ENCODE assay signal across 21 cellular contexts in genomic region chr11:33294797-33295196, GRCh38. TPM values are rescaled to one million over a fixed set of nuclear protein-coding genes. Genes with fewer than 3 reads are reported as not detected.
DNase-seq lines count a peak whose midpoint lies in the region; ATAC-seq, FAIRE-seq and TF ChIP-seq lines count a peak whose summit lies in the region.
"Had no signal": no experiment of that assay in that cellular context is flagged by ENCODE, and none has a peak within 500 bp of the region (broad histone marks: within the 10 kb centered on the region; RNA-seq: fewer than 3 reads in every experiment).

No MANE protein-coding gene starts in this region.

- H3K27ac ChIP-seq in cardiac muscle cell (peak overlapping the region; percentile 98), heart left ventricle (peak overlapping the region in 2 of 12 donors; percentile 18 to 36), HepG2 (ENCODE audit: extremely low read length, insufficient read depth, low read length) (no peak overlapping the region), right lobe of liver (no peak overlapping the region), psoas muscle (peak overlapping the region; percentile 17), GM23248 (no peak overlapping the region)
- H3K27ac ChIP-seq: 22Rv1; BLaER1 treated with 17β-estradiol and CSF1 and Interleukin-3, amounts not matched to agents 10 nM and 100 nM had no signal

- BruUV-seq in HepG2 (replicated peaks; lab: Mats Ljungman, UMichigan), result no TSS peak

- H3K27me3 ChIP-seq in cardiac muscle cell (no peaks in the 10 kb centered on the region), heart left ventricle (no peaks in the 10 kb centered on the region), HepG2 (ENCODE audit: control insufficient read depth in 1 of 2, insufficient read depth in 2 of 2, low read length in 2 of 2) (no peaks in the 10 kb centered on the region), right lobe of liver (no peaks in the 10 kb centered on the region), psoas muscle (ENCODE audit: insufficient read depth in 3 of 3, low read length in 2 of 3) (no peaks in the 10 kb centered on the region), GM23248 (replicated peaks; ENCODE audit: insufficient read depth) (no peaks in the 10 kb centered on the region)
- H3K27me3 ChIP-seq: BLaER1 treated with 17β-estradiol and CSF1 and Interleukin-3, amounts not matched to agents 10 nM and 100 nM had no signal

- DNase-seq in cardiac muscle cell (ENCODE audit: low read depth in 1 of 2, low spot score in 1 of 2) (no peak), heart left ventricle (no peak), HepG2 (ENCODE audit: low spot score) (no peak), right lobe of liver (no peak), psoas muscle (no peak), NCI-H2196 (lab: John Stamatoyannopoulos, UW; ENCODE audit: unreplicated experiment) (no peak), GM23248 (no peak)
- DNase-seq: CD8-positive, alpha-beta T cell; COR-L47; DMS 273 treated with DMSO at 0.1 percent for 48 hours; DMS53; DND-41; EL; GOT3; H7; KG1 had no signal

- H4K20me1 ChIP-seq in HepG2 (ENCODE audit: insufficient read depth, low read length) (no peaks in the 10 kb centered on the region), GM23248 (ENCODE audit: insufficient read depth) (peaks cover 28% of the 10 kb centered on the region)

- no peak for TF ChIP-seq CTCF in cardiac muscle cell (IDR thresholded peaks at IDR 0.05; ENCODE audit: low read depth, low read length)
- TF ChIP-seq CTCF in heart left ventricle (IDR thresholded peaks at IDR 0.05), result no peak
- TF ChIP-seq CTCF in HepG2 (CRISPR knock-in tag; IDR thresholded peaks at IDR 0.05), result no peak
- TF ChIP-seq CTCF in right lobe of liver (IDR thresholded peaks at IDR 0.05), result no peak
- TF ChIP-seq CTCF in psoas muscle (IDR thresholded peaks at IDR 0.05), result no peak

- POLR2A ChIA-PET in HepG2 (lab: Yijun Ruan, JAX), result no interaction called here

- no peaks in the 10 kb centered on the region for H3K9me2 ChIP-seq in GM23248 (ENCODE audit: insufficient read depth)

- H3K4me2 ChIP-seq in HepG2 (ENCODE audit: low read depth, low read length) (no peak overlapping the region), GM23248 (ENCODE audit: unreplicated experiment) (no peak overlapping the region)

- ATAC-seq in heart left ventricle (no peak), HepG2 (no peak), right lobe of liver (no peak), psoas muscle (no peak)
- ATAC-seq: CD8-positive, alpha-beta T cell; HCT116 had no signal

- TF ChIP-seq RAD21 in HepG2 (CRISPR knock-in tag; IDR thresholded peaks at IDR 0.05), result no peak

- CTCF ChIA-PET in HepG2 (lab: Yijun Ruan, JAX; ENCODE audit: low intra/inter-chr PET ratio, low total read pairs), result no interaction called here

- 77 to 86% (median 80%) methylated on average over 8 of the region's 8 CpGs for whole genome bisulfite sequencing in heart left ventricle, 4 donors
- 98% methylated on average over 7 of the region's 8 CpGs for WGBS in HepG2 (ENCODE audit: low lambda C conversion rate)
- WGBS in right lobe of liver (ENCODE audit: insufficient coverage, low coverage, low lambda C conversion rate, missing lambda C conversion rate), result 90% methylated on average over 6 of the region's 8 CpGs
- WGBS in psoas muscle, 3 donors, result 85 to 92% (median 87%) methylated on average over 8 of the region's 8 CpGs
- WGBS in GM23248 (ENCODE audit: low coverage in 1 of 2, low lambda C conversion rate in 2 of 2, missing lambda C conversion rate in 2 of 2), 2 experiments, result 81 to 82% methylated on average over 8 of the region's 8 CpGs

- H3F3A ChIP-seq in GM23248 (ENCODE audit: insufficient read depth), result peaks cover 23% of the 10 kb centered on the region

- intact Hi-C loops in heart left ventricle (cut with DNase I), result loop anchor here in 3 of 10 donors (5.0 kb wide), 1 partner anchor 37 kb away; the partner anchor contains the start of gene HIPK3 (in 3 of the 3)
- intact Hi-C loops in HepG2 (cut with micrococcal nuclease; ENCODE audit: unreplicated experiment), result no loop called here
- intact Hi-C loops in right lobe of liver (cut with DNase I), result no loop called here
- intact Hi-C loops in psoas muscle (cut with DNase I), result no loop called here

- H3K36me3 ChIP-seq in cardiac muscle cell, result peaks cover 15% of the 10 kb centered on the region
- H3K36me3 ChIP-seq in heart left ventricle, result peaks cover 0 to 20% (median under 1%) of the 10 kb centered on the region in 9 donors
- peaks cover 0 to 3% of the 10 kb centered on the region in 2 experiments; a peak in 2 of 5 replicates for H3K36me3 ChIP-seq in HepG2 (replicated peaks in 1 of 2; ENCODE audit: control insufficient read depth in 1 of 2, insufficient read depth in 2 of 2, low read length in 2 of 2)
- no peaks in the 10 kb centered on the region for H3K36me3 ChIP-seq in right lobe of liver
- no peaks in the 10 kb centered on the region for H3K36me3 ChIP-seq in psoas muscle (ENCODE audit: insufficient read depth in 1 of 2, low read depth in 1 of 2)
- peaks cover 4% of the 10 kb centered on the region; the same call in 1 of the 2 replicates for H3K36me3 ChIP-seq in GM23248 (ENCODE audit: low read depth)

- no peaks in the 10 kb centered on the region for H3K9me3 ChIP-seq in cardiac muscle cell (ENCODE audit: low read depth)
- peaks cover 0 to 9% (median 0%) of the 10 kb centered on the region in 12 donors for H3K9me3 ChIP-seq in heart left ventricle
- H3K9me3 ChIP-seq in HepG2 (ENCODE audit: low read length), result no peaks in the 10 kb centered on the region
- H3K9me3 ChIP-seq in right lobe of liver, result no peaks in the 10 kb centered on the region
- H3K9me3 ChIP-seq in psoas muscle, result no peaks in the 10 kb centered on the region
- H3K9me3 ChIP-seq in GM23248 (ENCODE audit: low read depth), result no peaks in the 10 kb centered on the region

- H2AFZ ChIP-seq in HepG2 (ENCODE audit: low read length), result no peak overlapping the region
- no peak overlapping the region for H2AFZ ChIP-seq in GM23248

- H3K79me2 ChIP-seq in HepG2 (ENCODE audit: insufficient read depth, low read length), result peaks cover 30% of the 10 kb centered on the region
- peaks cover 100% of the 10 kb centered on the region for H3K79me2 ChIP-seq in GM23248 (ENCODE audit: insufficient read depth)

- TF ChIP-seq EP300 in HepG2 (IDR thresholded peaks at IDR 0.05; ENCODE audit: low read depth in 2 of 2, low read length in 2 of 2) (no peak), HepG2 (CRISPR knock-in tag; IDR thresholded peaks at IDR 0.05; ENCODE audit: borderline replicate concordance) (no peak)

- H3K9ac ChIP-seq in HepG2 (ENCODE audit: insufficient read depth, low read depth, low read length) (no peak overlapping the region), GM23248 (no peak overlapping the region)
- H3K9ac ChIP-seq: BLaER1 treated with 17β-estradiol and CSF1 and Interleukin-3, amounts not matched to agents 10 nM and 100 nM had no signal

- peaks cover 47% of the 10 kb centered on the region for H3K4me1 ChIP-seq in cardiac muscle cell (ENCODE audit: low read depth)
- peaks cover 10 to 66% (median 45%) of the 10 kb centered on the region in 12 donors for H3K4me1 ChIP-seq in heart left ventricle
- H3K4me1 ChIP-seq in HepG2 (ENCODE audit: insufficient read depth, low read length), result no peaks in the 10 kb centered on the region
- peaks cover 0 to 33% (median 11%) of the 10 kb centered on the region in 4 donors for H3K4me1 ChIP-seq in right lobe of liver
- peaks cover 47% of the 10 kb centered on the region for H3K4me1 ChIP-seq in psoas muscle
- peaks cover 20% of the 10 kb centered on the region; the same call in 1 of the 2 replicates for H3K4me1 ChIP-seq in GM23248 (ENCODE audit: insufficient read depth)

- in situ Hi-C loops in HepG2 (cut with HindIII; ENCODE audit: extremely low pct_ligation_motif_present, low pct_unique_long_range_greater_than_20kb), result no loop called here
- in situ Hi-C loops in GM23248 (cut with MboI), result no loop called here

- no peak for FAIRE-seq in HepG2 (lab: Jason Lieb, UNC)
- FAIRE-seq: GM12891, HTR-8/SVneo had no signal

- no peak for TF ChIP-seq POLR2A in heart left ventricle (IDR thresholded peaks at IDR 0.05)
- no peak for TF ChIP-seq POLR2A in HepG2 (IDR thresholded peaks at IDR 0.05; ENCODE audit: insufficient read depth in 1 of 2, low read depth in 2 of 2, low read length in 2 of 2)
- TF ChIP-seq POLR2A in right lobe of liver (IDR thresholded peaks at IDR 0.05), result no peak

- no peak overlapping the region for H3K4me3 ChIP-seq in cardiac muscle cell
- no peak overlapping the region for H3K4me3 ChIP-seq in heart left ventricle
- no peak overlapping the region for H3K4me3 ChIP-seq in HepG2 (replicated peaks in 1 of 3; ENCODE audit: insufficient read depth in 1 of 3, low read depth in 2 of 3, low read length in 3 of 3)
- H3K4me3 ChIP-seq in right lobe of liver, result no peak overlapping the region
- H3K4me3 ChIP-seq in psoas muscle, result no peak overlapping the region
- H3K4me3 ChIP-seq in GM23248, result no peak overlapping the region
- H3K4me3 ChIP-seq: BLaER1 treated with 17β-estradiol and CSF1 and Interleukin-3, amounts not matched to agents 10 nM and 100 nM had no signal

RNA-seq across cellular contexts. Expression of gene HIPK3, which starts 37.6 kb away (rescaled TPM):
- 134 and 179 TPM in 2 replicates for total RNA-seq in cardiac muscle cell
- 56.6 and 106 TPM in 2 replicates for polyA plus RNA-seq in cardiac muscle cell
- total RNA-seq in heart left ventricle, result 100 to 1,000 TPM; 207 to 298 (median 257) TPM
- 10 to 100 TPM; 26.3 to 36.4 TPM for polyA plus RNA-seq in heart left ventricle
- total RNA-seq in HepG2 (2016; rRNA removed; fragmentation: Illumina TruSeq; extraction: Trizol), result 39.8 and 44.3 TPM in 2 replicates
- 246 and 276 TPM in 2 replicates for total RNA-seq in HepG2 (2016; cell fraction: cytosol; rRNA removed; fragmentation: Illumina TruSeq; extraction: Trizol; ENCODE audit: low read depth)
- total RNA-seq in HepG2 (2016; cell fraction: insoluble cytoplasmic fraction; rRNA removed; fragmentation: Illumina TruSeq; extraction: Trizol), result 37.6 and 42.6 TPM in 2 replicates
- 125 and 146 TPM in 2 replicates for total RNA-seq in HepG2 (2016; cell fraction: membrane; rRNA removed; fragmentation: Illumina TruSeq; extraction: Trizol)
- total RNA-seq in HepG2 (2016; cell fraction: nucleus; rRNA removed; fragmentation: Illumina TruSeq; extraction: Trizol), result 22.4 and 25.3 TPM in 2 replicates
- polyA plus RNA-seq in HepG2 (2011; rRNA removed), result 18.2 and 20.5 TPM in 2 replicates
- 9.4 and 14.2 TPM in 2 replicates for polyA plus RNA-seq in HepG2 (2011; cell fraction: cytosol; rRNA removed)
- polyA plus RNA-seq in HepG2 (2011; cell fraction: nucleus; rRNA removed), result 12.6 TPM in 2 replicates
- 14.7 and 16.7 TPM in 2 replicates for polyA plus RNA-seq in HepG2 (2012)
- polyA plus RNA-seq in HepG2 (2016; cell fraction: cytosol; fragmentation: Illumina TruSeq; extraction: Trizol; ENCODE audit: low read depth), result 0.45 and 0.57 TPM in 2 replicates
- polyA plus RNA-seq in HepG2 (2016; cell fraction: insoluble cytoplasmic fraction; fragmentation: Illumina TruSeq; extraction: Trizol; ENCODE audit: low read depth), result 20.1 and 22.2 TPM in 2 replicates
- 3.7 and 4.1 TPM in 2 replicates for polyA plus RNA-seq in HepG2 (2016; cell fraction: membrane; fragmentation: Illumina TruSeq; extraction: Trizol; ENCODE audit: low read depth)
- 19.0 and 19.1 TPM in 2 replicates for polyA plus RNA-seq in HepG2 (2016; cell fraction: nucleus; fragmentation: Illumina TruSeq; extraction: Trizol; ENCODE audit: insufficient read depth, low read depth)
- 44.7 and 93.7 TPM in 2 replicates for polyA minus RNA-seq in HepG2 (2011; rRNA and poly(A)+ RNA removed; ENCODE audit: low replicate concordance)
- 51.6 and 72.1 TPM in 2 replicates for polyA minus RNA-seq in HepG2 (2011; cell fraction: cytosol; rRNA and poly(A)+ RNA removed)
- 40.9 and 51.1 TPM in 2 replicates for polyA minus RNA-seq in HepG2 (2011; cell fraction: nucleus; rRNA and poly(A)+ RNA removed)
- 10 to 100 TPM; 33.3 to 56.4 (median 38.1) TPM for total RNA-seq in right lobe of liver
- 100 to 1,000 TPM; 119 to 155 (median 134) TPM for total RNA-seq in psoas muscle
- polyA plus RNA-seq in psoas muscle, result 10 to 100 TPM in 2 of 3 donors, 1 to 10 TPM in 1; 7.8 to 64.2 (median 25.5) TPM
- total RNA-seq in GM23248 (2014; rRNA removed; shearing (Covaris generic)), result 72.1 and 82.9 TPM in 2 replicates
- polyA plus RNA-seq in GM23248 (2016; fragmentation: Nextera tagmentation; extraction: Ambion mirVana), result 16.5 and 17.8 TPM in 2 replicates

Comparison
In these comparisons a context has a peak if more than half of its experiments do, and no peak if none do; other contexts are left out.
1. H3K27ac ChIP-seq: peak in cardiac muscle cell (single experiment) and psoas muscle (single experiment); none in HepG2 (single experiment), right lobe of liver (0 of 3) and GM23248 (single experiment).